Comparison of ENCODE assay signal across 1 cellular context in genomic region chr2:101267671-101268656, GRCh38.
TF ChIP-seq lines count a peak whose summit lies in the region.

No MANE protein-coding gene starts in this region.

TF ChIP-seq in GM12878, 131 proteins besides CTCF, POLR2A, EP300 and RAD21:
- TF ChIP-seq BHLHE40 (IDR thresholded peaks at IDR 0.05; ENCODE audit: borderline replicate concordance in 1 of 2, low read depth in 2 of 2, low read length in 1 of 2) (peak; percentile 89 to 92), IKZF2 (IDR thresholded peaks at IDR 0.05) (peak; percentile 55 to 67; a peak in 2 of 4 replicates), MLLT1 (IDR thresholded peaks at IDR 0.05) (peak; percentile 92), SPI1 (IDR thresholded peaks at IDR 0.05; ENCODE audit: borderline replicate concordance, insufficient read depth, low read depth, low read length) (peak; percentile 31; the same call in 1 of the 2 replicates), MXI1 (IDR thresholded peaks at IDR 0.05; ENCODE audit: low read depth, low read length) (no peak), IKZF1 (conservative IDR thresholded peaks at IDR 0.05) (peak; percentile 63), RELB (IDR thresholded peaks at IDR 0.05; ENCODE audit: low read depth) (peak; percentile 69), NBN (IDR thresholded peaks at IDR 0.05) (peak; percentile 39; the same call in 1 of the 2 replicates), BCL11A (IDR thresholded peaks at IDR 0.05; ENCODE audit: low read depth, low read length) (no peak), ATF7 (IDR thresholded peaks at IDR 0.05; ENCODE audit: low read depth) (0 out of 2 replicates have a peak, but pooled peaks have one; percentile 25), MTA2 (IDR thresholded peaks at IDR 0.05; ENCODE audit: low read depth) (peak; percentile 53; the same call in 1 of the 2 replicates), NKRF (conservative IDR thresholded peaks at IDR 0.05) (no peak), SMAD5 (IDR thresholded peaks at IDR 0.05; ENCODE audit: low read depth) (no peak)
